Comparison of ENCODE assay signal across 36 cellular contexts in the genomic region with DNA sequence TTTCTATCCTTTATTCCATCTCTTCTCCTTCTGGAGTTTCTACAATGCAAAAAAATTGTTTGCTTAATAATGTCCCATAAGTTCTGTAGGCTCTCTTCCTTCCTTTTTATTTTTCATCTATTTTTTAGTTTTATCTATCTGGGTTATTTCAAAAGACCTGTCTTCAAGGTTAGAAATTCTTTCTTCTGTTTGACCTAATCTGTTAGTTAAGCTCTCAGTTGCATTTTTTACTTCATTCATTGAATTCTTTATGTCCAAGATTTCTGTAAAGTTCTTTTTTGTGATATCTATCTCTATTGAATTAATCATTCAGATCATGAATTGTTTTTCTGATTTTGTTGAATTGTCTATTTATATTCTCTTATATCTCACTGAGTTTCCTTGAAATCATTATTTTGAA.
"Had no signal": no experiment of that assay in that cellular context is flagged by ENCODE, and none has a peak within 500 bp of the region (broad histone marks: within the 10 kb centered on the region; RNA-seq: fewer than 3 reads in every experiment).

No MANE protein-coding gene starts in this region.

- H3K4me3 ChIP-seq: ascending aorta, cardiac muscle cell, colonic mucosa had no signal

- H3K9me3 ChIP-seq: ascending aorta, colonic mucosa had no signal

- H3K27me3 Mint-ChIP-seq: activated CD4-positive, alpha-beta T cell treated with anti-CD3 and anti-CD28 coated beads, Interleukin-2, amount 10 ng/mL, durations not matched to agents 24 days and 14 days; activated naive CD8-positive, alpha-beta T cell treated with anti-CD3 and anti-CD28 coated beads for 36 hours had no signal

- H3K36me3 Mint-ChIP-seq: activated naive CD8-positive, alpha-beta T cell treated with anti-CD3 and anti-CD28 coated beads for 36 hours had no signal

- H3K4me1 Mint-ChIP-seq: activated B cell treated with CpG ODN at 0.5 μM for 24 hours; activated CD4-positive, alpha-beta T cell treated with anti-CD3 and anti-CD28 coated beads, Interleukin-2, amount 10 ng/mL, durations not matched to agents 24 days and 14 days; activated naive CD8-positive, alpha-beta T cell treated with anti-CD3 and anti-CD28 coated beads for 36 hours; activated T-helper 17 cell treated with anti-CD3 and anti-CD28 coated beads, Interleukin-2, amount 50 U/mL, for 72 hours; brain; central memory CD8-positive, alpha-beta T cell had no signal

- H3K27ac ChIP-seq: adrenal gland, ascending aorta, cardiac muscle cell, colonic mucosa, VCaP had no signal

- H3K27me3 ChIP-seq: adrenal gland, ascending aorta, cardiac muscle cell, colonic mucosa had no signal

- H3K27ac Mint-ChIP-seq: activated B cell treated with CpG ODN at 0.5 μM for 24 hours; activated CD4-positive, alpha-beta memory T cell treated with anti-CD3 and anti-CD28 coated beads for 36 hours; activated CD4-positive, alpha-beta T cell treated with anti-CD3 and anti-CD28 coated beads, Interleukin-2, amount 10 ng/mL, durations not matched to agents 24 days and 14 days; activated CD8-positive, alpha-beta T cell treated with anti-CD3 and anti-CD28 coated beads for 36 hours; activated naive CD4-positive, alpha-beta T cell treated with anti-CD3 and anti-CD28 coated beads, Interleukin-2, amount 50 U/mL, for 72 hours; activated naive CD8-positive, alpha-beta T cell treated with anti-CD3 and anti-CD28 coated beads for 36 hours; activated T-cell treated with anti-CD3 and anti-CD28 coated beads, Interleukin-2, amount 50 U/mL, for 72 hours; activated T-helper 1 cell treated with anti-CD3 and anti-CD28 coated beads, Interleukin-12 subunit alpha, Interleukin-12 subunit beta, Interleukin-2, Interleukin-4 antibody, amounts not matched to agents 30 ng/mL and 10 ng/mL and 1 ng/mL, durations not matched to agents 14 hours and 24 hours and 36 hours; activated T-helper 17 cell treated with anti-CD3 and anti-CD28 coated beads, Interleukin-2, amount 50 U/mL, for 72 hours; brain; T-helper 1 cell treated with Interleukin-12 subunit alpha and Interleukin-12 subunit beta and Interleukin-4 antibody, amounts not matched to agents 30 μg/mL and 1 μg/mL, for 36 hours; T-helper 2 cell treated with Interferon-gamma antibody and Interleukin-4, amounts not matched to agents 5 μg/mL and 100 μg/mL, for 36 hours had no signal

- DNase-seq: activated B cell treated with CpG ODN at 0.5 μM for 24 hours; activated CD4-positive, alpha-beta memory T cell treated with anti-CD3 and anti-CD28 coated beads for 36 hours; activated CD4-positive, alpha-beta T cell treated with anti-CD3 and anti-CD28 coated beads for 4 hours; activated CD4-positive, alpha-beta T cell treated with anti-CD3 and anti-CD28 coated beads, Interleukin-2, amount 10 ng/mL, durations not matched to agents 24 days and 14 days; activated CD4-positive, alpha-beta T cell treated with anti-CD3 and anti-CD28 coated beads, Interleukin-2, amount 50 U/mL, for 1 hour; activated CD4-positive, alpha-beta T cell treated with anti-CD3 and anti-CD28 coated beads, Interleukin-2, amount 50 U/mL, for 4 hours; activated CD4-positive, CD25-positive, alpha-beta regulatory T cell treated with anti-CD3 and anti-CD28 coated beads, Interleukin-2, amount 50 U/mL, for 72 hours; activated CD8-positive, alpha-beta memory T cell treated with anti-CD3 and anti-CD28 coated beads, Interleukin-2, amount 50 U/mL, for 4 hours; activated CD8-positive, alpha-beta T cell treated with anti-CD3 and anti-CD28 coated beads for 36 hours; activated effector memory CD4-positive, alpha-beta T cell treated with anti-CD3 and anti-CD28 coated beads, Interleukin-2, amount 50 U/mL, for 16 hours; activated gamma-delta T cell treated with Interleukin-2 at 50 U/mL for 16 hours; activated naive CD4-positive, alpha-beta T cell; activated naive CD4-positive, alpha-beta T cell treated with anti-CD3 and anti-CD28 coated beads, Interleukin-2, amount 50 U/mL, for 16 hours; activated naive CD8-positive, alpha-beta T cell treated with anti-CD3 and anti-CD28 coated beads for 36 hours; activated T-cell treated with anti-CD3 and anti-CD28 coated beads for 4 hours; activated T-cell treated with anti-CD3 and anti-CD28 coated beads, Interleukin-2, amount 50 U/mL, for 1 hour; activated T-cell treated with anti-CD3 and anti-CD28 coated beads, Interleukin-2, amount 50 U/mL, for 4 hours; activated T-cell treated with anti-CD3 and anti-CD28 coated beads, Interleukin-2, amount 50 U/mL, for 72 hours; adrenal gland; amygdala; anterior cingulate cortex; caudate nucleus; cerebellar nuclear complex; colonic mucosa; T-helper 2 cell; T-helper 9 cell had no signal

- H3K4me1 ChIP-seq: adrenal gland, ascending aorta, colonic mucosa had no signal

- H3K4me3 Mint-ChIP-seq: activated B cell treated with CpG ODN at 0.5 μM for 24 hours; activated CD4-positive, alpha-beta memory T cell treated with anti-CD3 and anti-CD28 coated beads for 36 hours; activated CD4-positive, alpha-beta T cell treated with anti-CD3 and anti-CD28 coated beads, Interleukin-2, amount 10 ng/mL, durations not matched to agents 24 days and 14 days; activated CD8-positive, alpha-beta T cell treated with anti-CD3 and anti-CD28 coated beads for 36 hours; activated naive CD8-positive, alpha-beta T cell treated with anti-CD3 and anti-CD28 coated beads for 36 hours; activated T-cell treated with anti-CD3 and anti-CD28 coated beads, Interleukin-2, amount 50 U/mL, for 4 hours; activated T-cell treated with anti-CD3 and anti-CD28 coated beads, Interleukin-2, amount 50 U/mL, for 72 hours; activated T-helper 1 cell treated with anti-CD3 and anti-CD28 coated beads, Interleukin-12 subunit alpha, Interleukin-12 subunit beta, Interleukin-2, Interleukin-4 antibody, amounts not matched to agents 30 ng/mL and 10 ng/mL and 1 ng/mL, durations not matched to agents 14 hours and 24 hours and 36 hours; activated T-helper 17 cell treated with anti-CD3 and anti-CD28 coated beads, Interleukin-2, amount 50 U/mL, for 72 hours; brain; central memory CD8-positive, alpha-beta T cell; T-helper 1 cell treated with Interleukin-12 subunit alpha and Interleukin-12 subunit beta and Interleukin-4 antibody, amounts not matched to agents 30 μg/mL and 1 μg/mL, for 36 hours; T-helper 2 cell treated with Interferon-gamma antibody and Interleukin-4, amounts not matched to agents 5 μg/mL and 100 μg/mL, for 36 hours had no signal

- H3K36me3 ChIP-seq: adrenal gland, ascending aorta, cardiac muscle cell, colonic mucosa had no signal
